11 cellular contexts compared by ENCODE assay signal in the genomic region with DNA sequence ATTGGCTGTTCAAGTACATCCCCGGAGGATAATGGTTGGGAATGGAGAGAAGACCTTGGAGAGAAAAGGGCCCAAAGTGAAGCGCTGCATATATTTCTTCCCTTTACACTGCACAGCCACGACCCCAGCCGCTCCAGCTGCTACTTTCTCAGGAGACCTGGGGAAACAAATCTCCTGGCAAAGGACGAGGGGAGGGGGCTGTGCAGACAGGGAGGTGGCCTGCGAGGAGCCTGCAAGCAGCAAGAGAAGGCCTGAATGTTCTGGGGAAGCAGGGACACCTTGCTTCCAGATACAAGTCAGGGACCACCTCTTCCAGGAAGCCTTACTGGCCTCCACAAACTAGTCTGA. TPM values are rescaled to one million over a fixed set of nuclear protein-coding genes. Genes with fewer than 3 reads are reported as not detected.
A peak's percentile ranks its signal among the peaks of the same experiment; 100 is the strongest.
DNase-seq lines count a peak whose midpoint lies in the region; ATAC-seq, FAIRE-seq and TF ChIP-seq lines count a peak whose summit lies in the region.
"Had no signal": no experiment of that assay in that cellular context is flagged by ENCODE, and none has a peak within 500 bp of the region (broad histone marks: within the 10 kb centered on the region; RNA-seq: fewer than 3 reads in every experiment).

No MANE protein-coding gene starts in this region.

- ATAC-seq in GM23338: no peak; the same call in 1 of the 3 replicates
- no peak for ATAC-seq in gastrocnemius medialis
- ATAC-seq in left lobe of liver: no peak

- H3K9me3 ChIP-seq in adipocyte (ENCODE audit: control insufficient read depth, low read length): no peaks in the 10 kb centered on the region
- no peaks in the 10 kb centered on the region for H3K9me3 ChIP-seq in iPS-18c (ENCODE audit: control insufficient read depth, insufficient read depth, low read length)
- H3K9me3 ChIP-seq in gastrocnemius medialis: no peaks in the 10 kb centered on the region
- H3K9me3 ChIP-seq in kidney (ENCODE audit: control insufficient read depth in 1 of 2, low read length in 2 of 2): no peaks in the 10 kb centered on the region

- H3K36me3 ChIP-seq in GM23338 (ENCODE audit: insufficient read depth) (no peaks in the 10 kb centered on the region), adipocyte (ENCODE audit: control insufficient read depth, insufficient read depth, low read length, severe bottlenecking) (no peaks in the 10 kb centered on the region), gastrocnemius medialis (no peaks in the 10 kb centered on the region), kidney (ENCODE audit: control insufficient read depth in 1 of 2, insufficient read depth in 2 of 2, low read length in 2 of 2) (no peaks in the 10 kb centered on the region)

- H3K27me3 ChIP-seq in GM23338 (ENCODE audit: insufficient read depth) (peaks cover 11% of the 10 kb centered on the region), adipocyte (replicated peaks; ENCODE audit: control insufficient read depth, insufficient read depth, low read length) (no peaks in the 10 kb centered on the region), gastrocnemius medialis (peaks cover 0 to 6% (median 0%) of the 10 kb centered on the region in 3 donors)

- in situ Hi-C loops in gastrocnemius medialis (cut with MboI; ENCODE audit: low sequenced_read_pairs in 4 of 4) (loop anchor here in 1 of 4 donors (25.0 kb wide), 1 partner anchor 256 kb away; no protein-coding TSS in a partner anchor), KBM-7 (cut with MboI; ENCODE audit: low pct_unique_long_range_greater_than_20kb, low sequenced_read_pairs) (no loop called here)

- no peak for TF ChIP-seq POLR2A in gastrocnemius medialis (IDR thresholded peaks at IDR 0.05)

- peak overlapping the region; percentile 96 for H2AFZ ChIP-seq in GM23338

- H3K4me2 ChIP-seq in GM23338: peak overlapping the region; percentile 85

- H3K36me3 Mint-ChIP-seq in GM23338 (ENCODE audit: low read depth): no peaks in the 10 kb centered on the region; the same call in 2 of the 3 replicates

- H3K9me2 ChIP-seq in GM23338 (ENCODE audit: insufficient read depth): no peaks in the 10 kb centered on the region

- H3K27ac ChIP-seq in GM23338 (ENCODE audit: low read depth) (no peak overlapping the region), gastrocnemius medialis (peak overlapping the region in 3 of 4 donors; percentile 64 to 79 (median 75)), kidney (ENCODE audit: low read depth in 2 of 2, low read length in 2 of 2) (no peak overlapping the region)

- H3K4me3 Mint-ChIP-seq in GM23338: peak overlapping the region; percentile 78
- H3K4me3 Mint-ChIP-seq: activated CD4-positive, alpha-beta T cell treated with anti-CD3 and anti-CD28 coated beads, Interleukin-2, amount 10 ng/mL, durations not matched to agents 7 days and 5 days had no signal

- H3K9ac ChIP-seq in adipocyte (ENCODE audit: low read length) (peak overlapping the region; percentile 65), kidney (ENCODE audit: low read length in 2 of 2) (no peak overlapping the region)

- H3K4me1 Mint-ChIP-seq in GM23338: peaks cover 23% of the 10 kb centered on the region

- 0 out of 2 replicates have a peak, but pooled peaks cover 3% of the 10 kb centered on the region for H3F3A ChIP-seq in GM23338 (replicated peaks; ENCODE audit: low read depth)

- H3K4me3 ChIP-seq in GM23338 (peak overlapping the region; percentile 70), adipocyte (ENCODE audit: low read length) (peak overlapping the region; percentile 62), iPS-18c (ENCODE audit: insufficient read depth, low read depth, low read length) (peak overlapping the region; percentile 63), gastrocnemius medialis (peak overlapping the region in 1 of 4 donors; percentile 61), kidney (ENCODE audit: low read length in 2 of 2) (peak overlapping the region in 1 of 2 donors; percentile 35)

- H3K27ac Mint-ChIP-seq in GM23338: no peak overlapping the region
- H3K27ac Mint-ChIP-seq: activated CD4-positive, alpha-beta T cell treated with anti-CD3 and anti-CD28 coated beads, Interleukin-2, amount 10 ng/mL, durations not matched to agents 7 days and 5 days had no signal

- no peaks in the 10 kb centered on the region for H3K79me2 ChIP-seq in GM23338 (replicated peaks; ENCODE audit: insufficient read depth)

- TF ChIP-seq CTCF in GM23338 (conservative IDR thresholded peaks at IDR 0.05; ENCODE audit: low read depth in 2 of 2) (no peak), gastrocnemius medialis (IDR thresholded peaks at IDR 0.05 in 4 of 5, conservative IDR thresholded peaks at IDR 0.05 in 1 of 5) (no peak), kidney (IDR thresholded peaks at IDR 0.05; ENCODE audit: borderline replicate concordance, extremely low read depth, insufficient read depth) (no peak)

- peaks cover 23% of the 10 kb centered on the region for H3K27me3 Mint-ChIP-seq in GM23338 (ENCODE audit: insufficient read depth, low read depth, poor library complexity)

- intact Hi-C loops in gastrocnemius medialis (cut with DNase I; ENCODE audit: low total_unique reads) (no loop called here), kidney (cut with DNase I) (no loop called here), posterior vena cava (cut with DNase I) (no loop called here)

- FAIRE-seq in kidney (lab: Jason Lieb, UNC): no peak

- no peaks in the 10 kb centered on the region for H4K20me1 ChIP-seq in GM23338 (replicated peaks; ENCODE audit: insufficient read depth)

- H3K4me1 ChIP-seq in GM23338 (ENCODE audit: insufficient read depth): peaks cover 17% of the 10 kb centered on the region
- H3K4me1 ChIP-seq in adipocyte (ENCODE audit: control insufficient read depth, insufficient read depth, low read length): peaks cover 51% of the 10 kb centered on the region
- H3K4me1 ChIP-seq in gastrocnemius medialis: peaks cover 13 to 14% of the 10 kb centered on the region in 2 donors
- peaks cover 21 to 36% of the 10 kb centered on the region in 2 donors for H3K4me1 ChIP-seq in kidney (ENCODE audit: control insufficient read depth in 1 of 2, insufficient read depth in 1 of 2, low read depth in 1 of 2, low read length in 2 of 2)

- no peaks in the 10 kb centered on the region for H3K9me3 Mint-ChIP-seq in GM23338
- H3K9me3 Mint-ChIP-seq: activated CD4-positive, alpha-beta T cell treated with anti-CD3 and anti-CD28 coated beads, Interleukin-2, amount 10 ng/mL, durations not matched to agents 7 days and 5 days had no signal

- no peak for DNase-seq in GM23338 (ENCODE audit: low spot score)
- DNase-seq in adipocyte (ENCODE audit: low read depth): no peak
- no peak for DNase-seq in gastrocnemius medialis
- DNase-seq in KBM-7: no peak
- no peak for DNase-seq in left lobe of liver (ENCODE audit: low spot score)
- DNase-seq in kidney: no peak
- DNase-seq in posterior vena cava (ENCODE audit: low spot score): no peak
- DNase-seq: activated CD4-positive, alpha-beta T cell treated with anti-CD3 and anti-CD28 coated beads, Interleukin-2, amount 10 ng/mL, durations not matched to agents 7 days and 5 days; Karpas-422; SHP77 treated with DMSO at 0.1 percent for 48 hours had no signal

TF ChIP-seq in GM23338, 12 proteins besides CTCF, POLR2A, EP300 and RAD21 (continues in another document):
- TF ChIP-seq JUNB (IDR thresholded peaks at IDR 0.05; ENCODE audit: unreplicated experiment): no peak

RNA-seq across cellular contexts. Expression of gene PDLIM4, which starts 0.7 kb away (rescaled TPM):
- total RNA-seq in GM23338 (2014; rRNA removed; shearing (Covaris generic)): 17.4 and 31.8 TPM in 2 replicates
- polyA plus RNA-seq in GM23338 (2016; fragmentation: Nextera tagmentation; extraction: Ambion mirVana) (25.2 and 28.0 TPM in 2 replicates), kidney (ENCODE audit: insufficient read depth, low read depth, low replicate concordance) (31.6 TPM)
- total RNA-seq in gastrocnemius medialis (1 to 10 TPM in 3 of 4 donors, under 1 TPM in 1; 0.66 to 8.0 (median 5.3) TPM), left lobe of liver (0.88 TPM), kidney (47.0 TPM), posterior vena cava (10 to 100 TPM; 82.5 to 83.2 TPM)
- total RNA-seq: activated CD4-positive, alpha-beta T cell treated with anti-CD3 and anti-CD28 coated beads, Interleukin-2, amount 10 ng/mL, durations not matched to agents 7 days and 5 days had no signal

RNA-seq across cellular contexts. Expression of gene P4HA2, which starts 29.1 kb away (rescaled TPM):
- 8.0 and 10.3 TPM in 2 replicates for total RNA-seq in GM23338 (2014; rRNA removed; shearing (Covaris generic))
- polyA plus RNA-seq in GM23338 (2016; fragmentation: Nextera tagmentation; extraction: Ambion mirVana) (5.9 and 8.1 TPM in 2 replicates), kidney (ENCODE audit: insufficient read depth, low read depth, low replicate concordance) (54.1 TPM)
- total RNA-seq in gastrocnemius medialis (10 to 100 TPM in 2 of 4 donors, 1 to 10 TPM in 2; 5.8 to 15.7 (median 10.3) TPM), left lobe of liver (13.8 TPM), kidney (32.5 TPM), posterior vena cava (10 to 100 TPM; 33.2 to 58.8 TPM)

RNA-seq across cellular contexts. Expression of gene SLC22A4, which starts 37.4 kb away (rescaled TPM):
- total RNA-seq in GM23338 (2014; rRNA removed; shearing (Covaris generic)): 0.28 and 0.78 TPM in 2 replicates
- 0.12 and 0.40 TPM in 2 replicates for polyA plus RNA-seq in GM23338 (2016; fragmentation: Nextera tagmentation; extraction: Ambion mirVana)
- total RNA-seq in gastrocnemius medialis: 1 to 10 TPM; 5.4 to 6.7 (median 6.2) TPM
- total RNA-seq in left lobe of liver: 0.20 TPM
- 2.4 TPM for total RNA-seq in kidney
- 7.6 TPM for polyA plus RNA-seq in kidney (ENCODE audit: insufficient read depth, low read depth, low replicate concordance)
- 1 to 10 TPM; 2.5 to 3.1 TPM for total RNA-seq in posterior vena cava
- total RNA-seq: activated CD4-positive, alpha-beta T cell treated with anti-CD3 and anti-CD28 coated beads, Interleukin-2, amount 10 ng/mL, durations not matched to agents 7 days and 5 days had no signal

Comparison
In these comparisons a context has a peak if more than half of its experiments do, and no peak if none do; other contexts are left out.
1. H3K27ac ChIP-seq: peak in gastrocnemius medialis (3 of 4); none in GM23338 (single experiment) and kidney (0 of 2).